In the genomic region with DNA sequence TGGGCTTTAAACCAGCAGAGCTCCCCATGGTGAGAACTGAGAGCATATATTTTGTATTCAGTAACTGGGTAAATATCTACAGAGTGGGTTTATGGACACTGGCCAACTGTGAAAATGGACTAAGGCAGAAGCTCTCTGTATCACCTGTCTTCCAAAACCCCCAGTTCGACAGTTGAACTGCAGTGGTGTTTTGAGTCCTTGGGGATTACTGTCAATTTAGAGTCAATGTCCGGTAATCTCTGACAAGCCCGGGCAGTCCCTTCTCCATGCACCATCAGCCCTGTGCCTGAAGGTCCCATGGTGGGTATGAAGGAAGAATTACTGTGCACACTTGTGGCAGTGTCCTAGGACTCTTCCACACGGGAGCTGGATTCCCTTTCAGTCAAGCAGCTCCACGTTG, we compare ENCODE assay signal across 15 cellular contexts.
DNase-seq lines count a peak whose midpoint lies in the region; ATAC-seq and FAIRE-seq lines count a peak whose summit lies in the region.
"Had no signal": no experiment of that assay in that cellular context is flagged by ENCODE, and none has a peak within 500 bp of the region (broad histone marks: within the 10 kb centered on the region; RNA-seq: fewer than 3 reads in every experiment).

No MANE protein-coding gene starts in this region.

- H3K4me3 Mint-ChIP-seq in activated T-cell treated with anti-CD3 and anti-CD28 coated beads, Interleukin-2, amount 50 U/mL, for 72 hours, result no peak overlapping the region
- H3K4me3 Mint-ChIP-seq: CD14-positive monocyte had no signal

- H2BK12ac ChIP-seq in neuronal stem cell (ENCODE audit: low read length), result no peak overlapping the region

- no peak overlapping the region for H2BK5ac ChIP-seq in neuronal stem cell (ENCODE audit: low read length)

- H3K4me1 ChIP-seq in neuronal stem cell (ENCODE audit: control insufficient read depth in 2 of 2, insufficient read depth in 1 of 2, low read depth in 1 of 2, low read length in 2 of 2), result peaks cover 0 to 3% of the 10 kb centered on the region in 2 donors

- no peak overlapping the region for H2BK15ac ChIP-seq in neuronal stem cell (ENCODE audit: low read length)

- H2BK120ac ChIP-seq in neuronal stem cell (ENCODE audit: low read depth, low read length), result no peak overlapping the region

- no peak overlapping the region for H3K18ac ChIP-seq in neuronal stem cell (ENCODE audit: low read length)

- H2AFZ ChIP-seq in neuronal stem cell (ENCODE audit: low read length), result no peak overlapping the region

- H3K14ac ChIP-seq in neuronal stem cell (ENCODE audit: low read length), result no peak overlapping the region

- no peaks in the 10 kb centered on the region for H3K36me3 Mint-ChIP-seq in activated T-cell treated with anti-CD3 and anti-CD28 coated beads, Interleukin-2, amount 50 U/mL, for 72 hours (ENCODE audit: insufficient read depth in 2 of 2)
- H3K36me3 Mint-ChIP-seq: CD14-positive monocyte had no signal

- ATAC-seq in GM19463 (IDR thresholded peaks at IDR 0.05; ENCODE audit: unreplicated experiment), result peak; percentile 90
- ATAC-seq in HG02938 (IDR thresholded peaks at IDR 0.05; ENCODE audit: unreplicated experiment), result peak; percentile 87
- ATAC-seq in activated T-cell treated with anti-CD3 and anti-CD28 coated beads, Interleukin-2, amount 50 U/mL, for 72 hours (replicated peaks in 1 of 2), result no peak

- H3K9ac ChIP-seq in neuronal stem cell (ENCODE audit: low read depth, low read length, poor library complexity), result no peak overlapping the region

- H3K9me3 Mint-ChIP-seq in activated T-cell treated with anti-CD3 and anti-CD28 coated beads, Interleukin-2, amount 50 U/mL, for 72 hours, result no peaks in the 10 kb centered on the region

- H3K27me3 ChIP-seq in neuronal stem cell (ENCODE audit: control insufficient read depth in 3 of 3, insufficient read depth in 3 of 3, low read depth in 1 of 3, low read length in 3 of 3), result no peaks in the 10 kb centered on the region

- no peaks in the 10 kb centered on the region for H3K36me3 ChIP-seq in neuronal stem cell (replicated peaks in 1 of 2; ENCODE audit: control insufficient read depth in 2 of 2, insufficient read depth in 2 of 2, low read length in 2 of 2)
- H3K36me3 ChIP-seq: thoracic aorta had no signal

- no peaks in the 10 kb centered on the region for H3K79me1 ChIP-seq in neuronal stem cell (ENCODE audit: low read depth, low read length)

- DNase-seq in GM18507 (ENCODE audit: extremely low spot score, insufficient read length, low read depth), result no peak
- peak; percentile 8 to 20 for DNase-seq in NCI-H1930 (lab: John Stamatoyannopoulos, UW)
- no peak for DNase-seq in NOMO-1 treated with DMSO at 0.1 percent for 48 hours (lab: John Stamatoyannopoulos, UW; ENCODE audit: unreplicated experiment)
- DNase-seq in D341Med (ENCODE audit: low spot score), result no peak
- no peak for DNase-seq in neuronal stem cell (ENCODE audit: low spot score)
- DNase-seq in activated T-cell treated with anti-CD3 and anti-CD28 coated beads, Interleukin-2, amount 50 U/mL, for 72 hours, result no peak
- DNase-seq: activated effector memory CD4-positive, alpha-beta T cell treated with anti-CD3 and anti-CD28 coated beads, Interleukin-2, amount 50 U/mL, for 16 hours; KG1; NCI-H226; retina had no signal

- no peak overlapping the region for H3K23ac ChIP-seq in neuronal stem cell (ENCODE audit: low read depth, low read length, poor library complexity)

- peaks cover 41% of the 10 kb centered on the region for H3K27me3 Mint-ChIP-seq in activated T-cell treated with anti-CD3 and anti-CD28 coated beads, Interleukin-2, amount 50 U/mL, for 72 hours (ENCODE audit: low read depth)

- FAIRE-seq in GM18507 (lab: Jason Lieb, UNC), result peak; percentile 72
- FAIRE-seq: bronchial epithelial cell had no signal

- no peaks in the 10 kb centered on the region for H3K4me1 Mint-ChIP-seq in activated T-cell treated with anti-CD3 and anti-CD28 coated beads, Interleukin-2, amount 50 U/mL, for 72 hours (ENCODE audit: low read depth)

- no peaks in the 10 kb centered on the region for H3K9me3 ChIP-seq in neuronal stem cell (replicated peaks in 1 of 2; ENCODE audit: control insufficient read depth in 2 of 2, insufficient read depth in 1 of 2, low read depth in 1 of 2, low read length in 2 of 2)
- H3K9me3 ChIP-seq: thoracic aorta had no signal

- no peak overlapping the region for H2AK5ac ChIP-seq in neuronal stem cell (ENCODE audit: low read depth, low read length)

- no peak overlapping the region for H3K27ac Mint-ChIP-seq in activated T-cell treated with anti-CD3 and anti-CD28 coated beads, Interleukin-2, amount 50 U/mL, for 72 hours

- no peak overlapping the region for H3K4me3 ChIP-seq in neuronal stem cell (ENCODE audit: low read length in 2 of 2)
- H3K4me3 ChIP-seq: thoracic aorta had no signal

- H3K4me2 ChIP-seq in neuronal stem cell (ENCODE audit: insufficient read depth, low read length, poor library complexity, severe bottlenecking), result no peak overlapping the region

- no peak overlapping the region for H4K91ac ChIP-seq in neuronal stem cell (ENCODE audit: low read depth, low read length, poor library complexity)

- no peak overlapping the region for H3K27ac ChIP-seq in neuronal stem cell (replicated peaks; ENCODE audit: low read length)
- H3K27ac ChIP-seq: thoracic aorta had no signal

- H3K4ac ChIP-seq in neuronal stem cell (ENCODE audit: low read length), result no peak overlapping the region

- no peak overlapping the region for H4K8ac ChIP-seq in neuronal stem cell (ENCODE audit: low read depth, low read length)

- WGBS in neuronal stem cell (ENCODE audit: extremely low coverage in 2 of 2, insufficient read length in 2 of 2, insufficient replicate concordance in 1 of 2), 2 donors, result no CpG with 5 or more reads among the region's 5 CpGs

Comparison
In these comparisons a context has a peak if more than half of its experiments do, and no peak if none do; other contexts are left out.
1. DNase-seq: peak in NCI-H1930 (2 of 2); none in GM18507 (single experiment), NOMO-1 treated with DMSO at 0.1 percent for 48 hours (single experiment), D341Med (single experiment), neuronal stem cell (single experiment) and activated T-cell treated with anti-CD3 and anti-CD28 coated beads, Interleukin-2, amount 50 U/mL, for 72 hours (0 of 2).
2. ATAC-seq: peak in GM19463 (single experiment) and HG02938 (single experiment); none in activated T-cell treated with anti-CD3 and anti-CD28 coated beads, Interleukin-2, amount 50 U/mL, for 72 hours (0 of 2).